Comparison of ENCODE assay signal across 27 cellular contexts in genomic region chr12:50375802-50376201, GRCh38. TPM values are rescaled to one million over a fixed set of nuclear protein-coding genes. Genes with fewer than 3 reads are reported as not detected.
"Had no signal": no experiment of that assay in that cellular context is flagged by ENCODE, and none has a peak within 500 bp of the region (broad histone marks: within the 10 kb centered on the region; RNA-seq: fewer than 3 reads in every experiment).

No MANE protein-coding gene starts in this region.

- DNase-seq: cerebellar nuclear complex; effector memory CD8-positive, alpha-beta T cell; gastrocnemius medialis; heart right ventricle; hypothalamus; left cardiac atrium; left ventricle myocardium inferior; mesendoderm; naive thymus-derived CD4-positive, alpha-beta T cell; occipital lobe; stimulated activated CD4-positive, alpha-beta T cell treated with anti-CD3 and anti-CD28 coated beads, Interleukin-2, amount 100 ng/mL, for 24 hours; stimulated activated CD4-positive, alpha-beta T cell treated with anti-CD3 and anti-CD28 coated beads, Interleukin-4, amount 100 ng/mL, for 4 hours; stimulated activated naive B cell treated with anti-CD40 and anti-IgM and Interleukin-4, amounts not matched to agents 10 μg/mL and 1 μg/mL and 100 μg/mL, for 72 hours; stimulated activated naive CD8-positive, alpha-beta T cell treated with anti-CD3 and anti-CD28 coated beads, Interleukin-15, amount 100 ng/mL, for 72 hours; testis had no signal

- H3K4me3 ChIP-seq: esophagus muscularis mucosa, gastrocnemius medialis, heart right ventricle, left ventricle myocardium inferior, lung, prostate gland, testis, tibial nerve had no signal

- H3K27me3 ChIP-seq: esophagus muscularis mucosa, gastrocnemius medialis, heart right ventricle, testis, tibial nerve had no signal

- H3K36me3 ChIP-seq: esophagus muscularis mucosa, gastrocnemius medialis, heart right ventricle, left ventricle myocardium inferior, prostate gland, tibial nerve had no signal

- H3K9me3 ChIP-seq: esophagus muscularis mucosa, gastrocnemius medialis, heart right ventricle, left ventricle myocardium inferior, prostate gland, testis, tibial nerve had no signal

- H3K4me1 ChIP-seq: esophagus muscularis mucosa, gastrocnemius medialis, heart right ventricle, left ventricle myocardium inferior, parathyroid adenoma, prostate gland, testis, tibial nerve had no signal

- ATAC-seq: effector memory CD8-positive, alpha-beta T cell; gastrocnemius medialis; heart right ventricle; left cardiac atrium; naive thymus-derived CD4-positive, alpha-beta T cell; sciatic nerve; stimulated activated naive B cell treated with anti-CD40 and anti-IgM and Interleukin-4, amounts not matched to agents 10 μg/mL and 1 μg/mL and 100 μg/mL, for 72 hours; stimulated activated naive CD8-positive, alpha-beta T cell treated with anti-CD3 and anti-CD28 coated beads, Interleukin-15, amount 100 ng/mL, for 72 hours had no signal

- H3K27ac ChIP-seq: epithelial cell of prostate, esophagus muscularis mucosa, gastrocnemius medialis, heart right ventricle, left ventricle myocardium inferior, parathyroid adenoma, prostate gland, testis, tibial nerve had no signal

RNA-seq across cellular contexts. Expression of gene FAM186A, which starts 20.6 kb away (rescaled TPM):
- total RNA-seq: esophagus muscularis mucosa; gastrocnemius medialis; heart right ventricle; left cardiac atrium; left ventricle myocardium inferior; lung; naive thymus-derived CD4-positive, alpha-beta T cell; neural crest cell; occipital lobe; renal cortical epithelial cell; sciatic nerve; skeletal muscle tissue; subcutaneous adipose tissue; tibial nerve; ureter had no signal
- polyA plus RNA-seq: heart right ventricle, lung had no signal
